In genomic region chr19:2244122-2244411, GRCh38 we compare ENCODE assay signal across 16 cellular contexts. TPM values are rescaled to one million over a fixed set of nuclear protein-coding genes. Genes with fewer than 3 reads are reported as not detected.
A peak's percentile ranks its signal among the peaks of the same experiment; 100 is the strongest.
DNase-seq lines count a peak whose midpoint lies in the region; ATAC-seq, FAIRE-seq and TF ChIP-seq lines count a peak whose summit lies in the region.
"Had no signal": no experiment of that assay in that cellular context is flagged by ENCODE, and none has a peak within 500 bp of the region (broad histone marks: within the 10 kb centered on the region; RNA-seq: fewer than 3 reads in every experiment).

No MANE protein-coding gene starts in this region.

- CTCF ChIA-PET in RWPE1 (lab: Yijun Ruan, JAX): no interaction called here
- CTCF ChIA-PET in K562 (lab: Yijun Ruan, JAX; ENCODE audit: low intra/inter-chr PET ratio): no interaction called here

- no peak for FAIRE-seq in K562 (lab: Jason Lieb, UNC)
- FAIRE-seq: A549, GM12891 had no signal

- H3K79me2 ChIP-seq in K562 (ENCODE audit: control insufficient read depth, insufficient read depth, low read length): peaks cover 52% of the 10 kb centered on the region

- TF ChIP-seq RAD21 in K562 (CRISPR knock-in tag; conservative IDR thresholded peaks at IDR 0.05 in 1 of 2, IDR thresholded peaks at IDR 0.05 in 1 of 2): no peak

- intact Hi-C loops in K562 (cut with micrococcal nuclease): no loop called here

- TF ChIP-seq CTCF in RWPE1 (conservative IDR thresholded peaks at IDR 0.05; ENCODE audit: low read depth) (no peak), K562 (IDR thresholded peaks at IDR 0.05 in 2 of 3, conservative IDR thresholded peaks at IDR 0.05 in 1 of 3; ENCODE audit: insufficient read depth in 2 of 3, low read depth in 1 of 3, low read length in 3 of 3) (no peak)

- no peak for TF ChIP-seq EP300 in K562 (IDR thresholded peaks at IDR 0.05; ENCODE audit: low read length)

- H3K18ac ChIP-seq in neuronal stem cell (ENCODE audit: low read length): no peak overlapping the region

- H2AFZ ChIP-seq in K562 (ENCODE audit: low read depth, low read length) (no peak overlapping the region), neuronal stem cell (ENCODE audit: low read length) (no peak overlapping the region)
- H2AFZ ChIP-seq: GM23338 had no signal

- peak overlapping the region; percentile 68 for H3K27ac ChIP-seq in RWPE1
- H3K27ac ChIP-seq in K562 (ENCODE audit: extremely low read depth, low read depth, low read length): no peak overlapping the region
- H3K27ac ChIP-seq in neuronal stem cell (replicated peaks; ENCODE audit: low read length): no peak overlapping the region
- H3K27ac ChIP-seq: C4-2B had no signal

- POLR2A ChIA-PET in RWPE1 (lab: Yijun Ruan, JAX; ENCODE audit: low non-redundant PET): no interaction called here
- POLR2A ChIA-PET in K562 (lab: Yijun Ruan, JAX): interaction anchor here (0.9 kb wide), 1 partner anchor 9 kb away, joined by 3 read pairs; no protein-coding TSS in a partner anchor

- no peaks in the 10 kb centered on the region for H3K27me3 ChIP-seq in K562 (ENCODE audit: control insufficient read depth in 2 of 2, insufficient read depth in 2 of 2, low read length in 2 of 2)
- H3K27me3 ChIP-seq in neuronal stem cell (ENCODE audit: control insufficient read depth in 3 of 3, insufficient read depth in 3 of 3, low read depth in 1 of 3, low read length in 3 of 3): no peaks in the 10 kb centered on the region
- H3K27me3 ChIP-seq: BE2C had no signal

- WGBS in K562 (ENCODE audit: insufficient coverage, low coverage, missing lambda C conversion rate): 95% methylated on average over 12 of the region's 12 CpGs
- WGBS in neuronal stem cell (ENCODE audit: extremely low coverage in 2 of 2, insufficient read length in 2 of 2, insufficient replicate concordance in 1 of 2), 2 donors: no CpG with 5 or more reads among the region's 12 CpGs

- no peak overlapping the region for H2AK5ac ChIP-seq in neuronal stem cell (ENCODE audit: low read depth, low read length)

- in situ Hi-C loops in K562 (cut with MboI): no loop called here

- no peak overlapping the region for H2BK15ac ChIP-seq in neuronal stem cell (ENCODE audit: low read length)

- H2BK5ac ChIP-seq in neuronal stem cell (ENCODE audit: low read length): no peak overlapping the region

- H3K23ac ChIP-seq in neuronal stem cell (ENCODE audit: low read depth, low read length, poor library complexity): peak overlapping the region; percentile 85

- H3K9ac ChIP-seq in K562 (ENCODE audit: insufficient read depth in 1 of 2, low read depth in 2 of 2, low read length in 2 of 2) (0 out of 4 replicates have a peak overlapping the region, but pooled peaks of 1 of the 2 experiments have one; percentile 10), neuronal stem cell (ENCODE audit: low read depth, low read length, poor library complexity) (no peak overlapping the region)

- no peak for DNase-seq in RWPE1 (ENCODE audit: low spot score)
- DNase-seq in K562 (ENCODE audit: extremely low read depth in 1 of 4, low spot score in 3 of 4): no peak
- DNase-seq in neuronal stem cell (ENCODE audit: low spot score): no peak
- DNase-seq in NCI-H1417 (lab: John Stamatoyannopoulos, UW): no peak
- no peak for DNase-seq in NCI-H146 (lab: John Stamatoyannopoulos, UW)
- DNase-seq: CD4-positive, alpha-beta memory T cell; DMS79; H7 had no signal

- H4K20me1 ChIP-seq in K562 (replicated peaks; ENCODE audit: control insufficient read depth, insufficient read depth, low read length): peaks cover 44% of the 10 kb centered on the region

- ATAC-seq in K562: no peak
- ATAC-seq: GM23338 had no signal

- no peak overlapping the region for H2BK12ac ChIP-seq in neuronal stem cell (ENCODE audit: low read length)

- H3K9me1 ChIP-seq in K562 (ENCODE audit: control insufficient read depth, insufficient read depth, low read length): peaks cover 19% of the 10 kb centered on the region

- H3K36me3 ChIP-seq in K562 (ENCODE audit: control insufficient read depth, insufficient read depth, low read length) (peaks cover 91% of the 10 kb centered on the region; the same call in 2 of the 3 replicates), neuronal stem cell (replicated peaks in 1 of 2; ENCODE audit: control insufficient read depth in 2 of 2, insufficient read depth in 2 of 2, low read length in 2 of 2) (peaks cover 44 to 88% of the 10 kb centered on the region in 2 donors)

- no peak overlapping the region for H3K4ac ChIP-seq in neuronal stem cell (ENCODE audit: low read length)

- H2BK120ac ChIP-seq in neuronal stem cell (ENCODE audit: low read depth, low read length): no peak overlapping the region

- no peak overlapping the region for H4K91ac ChIP-seq in neuronal stem cell (ENCODE audit: low read depth, low read length, poor library complexity)

- TF ChIP-seq POLR2A in K562 (conservative IDR thresholded peaks at IDR 0.05): no peak

- BruUV-seq in K562 (replicated peaks; lab: Mats Ljungman, UMichigan): no TSS peak

- H3K14ac ChIP-seq in neuronal stem cell (ENCODE audit: low read length): peak overlapping the region; percentile 21

- H3K4me2 ChIP-seq in K562 (ENCODE audit: insufficient read depth, low read length): no peak overlapping the region
- no peak overlapping the region for H3K4me2 ChIP-seq in neuronal stem cell (ENCODE audit: insufficient read depth, low read length, poor library complexity, severe bottlenecking)
- H3K4me2 ChIP-seq: A549, GM23338 had no signal

- H3K4me3 ChIP-seq in K562 (no peak overlapping the region), neuronal stem cell (ENCODE audit: low read length in 2 of 2) (no peak overlapping the region)
- H3K4me3 ChIP-seq: A549, GM23338 had no signal

- H3K4me1 ChIP-seq in K562 (replicated peaks in 1 of 2; ENCODE audit: control insufficient read depth in 2 of 2, insufficient read depth in 2 of 2, low read length in 2 of 2) (peaks cover 16 to 74% of the 10 kb centered on the region in 2 experiments), neuronal stem cell (ENCODE audit: control insufficient read depth in 2 of 2, insufficient read depth in 1 of 2, low read depth in 1 of 2, low read length in 2 of 2) (peaks cover 12 to 16% of the 10 kb centered on the region in 2 donors)

- peaks cover 39% of the 10 kb centered on the region for H3K79me1 ChIP-seq in neuronal stem cell (ENCODE audit: low read depth, low read length)

- no peak overlapping the region for H4K8ac ChIP-seq in neuronal stem cell (ENCODE audit: low read depth, low read length)

- H3K9me3 ChIP-seq in K562 (replicated peaks; ENCODE audit: control insufficient read depth, insufficient read depth, low read depth, low read length) (no peaks in the 10 kb centered on the region), neuronal stem cell (replicated peaks in 1 of 2; ENCODE audit: control insufficient read depth in 2 of 2, insufficient read depth in 1 of 2, low read depth in 1 of 2, low read length in 2 of 2) (no peaks in the 10 kb centered on the region)
- H3K9me3 ChIP-seq: A549, BE2C had no signal

RNA-seq across cellular contexts. Expression of gene AMH, which starts 5.1 kb away (rescaled TPM):
- total RNA-seq in K562 (2011; cell fraction: chromatin; rRNA removed; ENCODE audit: low replicate concordance): 14.5 and 62.7 TPM in 2 replicates
- total RNA-seq in K562 (2011; cell fraction: nucleolus; rRNA removed): 48.8 and 60.2 TPM in 2 replicates
- total RNA-seq in K562 (2011; cell fraction: nucleoplasm; rRNA removed): 25.7 and 35.6 TPM in 2 replicates
- total RNA-seq in K562 (2014; rRNA removed): 9.4 and 10.7 TPM in 2 replicates
- 0.13 and 0.29 TPM in 2 replicates for total RNA-seq in K562 (2014; rRNA removed; fragmentation: Illumina TruSeq; extraction: Trizol)
- total RNA-seq in K562 (2015; rRNA removed; fragmentation: Illumina TruSeq; extraction: Trizol): 2.6 and 3.5 TPM in 2 replicates
- total RNA-seq in K562 (2021): 22.2 and 27.4 TPM in 2 replicates
- 1.7 and 3.6 TPM in 2 replicates for polyA plus RNA-seq in K562 (2011; rRNA removed)
- 2.2 and 9.1 TPM in 2 replicates for polyA plus RNA-seq in K562 (2011; cell fraction: cytosol; rRNA removed)
- polyA plus RNA-seq in K562 (2011; cell fraction: nucleus; rRNA removed): 52.0 and 130 TPM in 2 replicates
- polyA plus RNA-seq in K562 (2012): 14.9 and 33.7 TPM in 2 replicates
- 1.5 and 4.0 TPM in 2 replicates for polyA plus RNA-seq in K562 (2014; fragmentation: Illumina TruSeq; extraction: Trizol)
- not detected for polyA plus RNA-seq in K562 (2014; fragmentation: Nextera tagmentation; extraction: Ambion mirVana)
- 19.2 and 23.6 TPM in 2 replicates for polyA plus RNA-seq in K562 (2014; rRNA removed)
- 0.09 and 0.18 TPM in 2 replicates for polyA minus RNA-seq in K562 (2011; rRNA and poly(A)+ RNA removed)
- 2.0 and 3.7 TPM in 2 replicates for polyA minus RNA-seq in K562 (2011; cell fraction: cytosol; rRNA and poly(A)+ RNA removed)
- polyA minus RNA-seq in K562 (2011; cell fraction: nucleus; rRNA and poly(A)+ RNA removed): 5.4 and 8.2 TPM in 2 replicates
- 10.1 TPM for polyA plus RNA-seq in neuronal stem cell (2013, experiment 1 of 2)
- 9.2 TPM for polyA plus RNA-seq in neuronal stem cell (2013, experiment 2 of 2)
- polyA plus RNA-seq: AG04450; CD4-positive, alpha-beta memory T cell had no signal

RNA-seq across cellular contexts. Expression of gene SF3A2, which starts 7.4 kb away (rescaled TPM):
- 112 and 366 TPM in 2 replicates for total RNA-seq in K562 (2011; cell fraction: chromatin; rRNA removed; ENCODE audit: low replicate concordance)
- total RNA-seq in K562 (2011; cell fraction: nucleolus; rRNA removed): 303 and 373 TPM in 2 replicates
- total RNA-seq in K562 (2011; cell fraction: nucleoplasm; rRNA removed): 182 TPM in 2 replicates
- 50.3 and 111 TPM in 2 replicates for total RNA-seq in K562 (2014; rRNA removed)
- 4.5 and 5.8 TPM in 2 replicates for total RNA-seq in K562 (2014; rRNA removed; fragmentation: Illumina TruSeq; extraction: Trizol)
- 22.8 and 30.6 TPM in 2 replicates for total RNA-seq in K562 (2015; rRNA removed; fragmentation: Illumina TruSeq; extraction: Trizol)
- 181 and 194 TPM in 2 replicates for total RNA-seq in K562 (2021)
- 7.9 and 21.0 TPM in 2 replicates for polyA plus RNA-seq in K562 (2011; rRNA removed)
- 11.3 and 12.6 TPM in 2 replicates for polyA plus RNA-seq in K562 (2011; cell fraction: cytosol; rRNA removed)
- polyA plus RNA-seq in K562 (2011; cell fraction: nucleus; rRNA removed): 164 and 237 TPM in 2 replicates
- 142 and 173 TPM in 2 replicates for polyA plus RNA-seq in K562 (2012)
- 44.6 and 119 TPM in 2 replicates for polyA plus RNA-seq in K562 (2014; fragmentation: Illumina TruSeq; extraction: Trizol)
- polyA plus RNA-seq in K562 (2014; fragmentation: Nextera tagmentation; extraction: Ambion mirVana): under 1 TPM; 0.17 to 0.35 TPM
- polyA plus RNA-seq in K562 (2014; rRNA removed): 45.9 and 46.7 TPM in 2 replicates
- 8.5 and 10.2 TPM in 2 replicates for polyA minus RNA-seq in K562 (2011; rRNA and poly(A)+ RNA removed)
- 49.6 and 76.1 TPM in 2 replicates for polyA minus RNA-seq in K562 (2011; cell fraction: cytosol; rRNA and poly(A)+ RNA removed)
- polyA minus RNA-seq in K562 (2011; cell fraction: nucleus; rRNA and poly(A)+ RNA removed): 127 and 137 TPM in 2 replicates
- 117 TPM for polyA plus RNA-seq in neuronal stem cell (2013, experiment 1 of 2)
- polyA plus RNA-seq in neuronal stem cell (2013, experiment 2 of 2): 115 TPM

RNA-seq across cellular contexts. Expression of gene PLEKHJ1, which starts 7.9 kb away (rescaled TPM):
- 32.2 and 114 TPM in 2 replicates for total RNA-seq in K562 (2011; cell fraction: chromatin; rRNA removed; ENCODE audit: low replicate concordance)
- 171 and 174 TPM in 2 replicates for total RNA-seq in K562 (2011; cell fraction: nucleolus; rRNA removed)
- 85.7 and 89.1 TPM in 2 replicates for total RNA-seq in K562 (2011; cell fraction: nucleoplasm; rRNA removed)
- total RNA-seq in K562 (2014; rRNA removed) (176 and 229 TPM in 2 replicates), K562 (2014; rRNA removed; fragmentation: Illumina TruSeq; extraction: Trizol) (55.6 and 55.7 TPM in 2 replicates), K562 (2015; rRNA removed; fragmentation: Illumina TruSeq; extraction: Trizol) (63.9 and 65.6 TPM in 2 replicates), K562 (2021) (127 and 140 TPM in 2 replicates)
- polyA plus RNA-seq in K562 (2011; rRNA removed) (65.9 and 80.2 TPM in 2 replicates), K562 (2014; fragmentation: Illumina TruSeq; extraction: Trizol) (45.9 and 72.0 TPM in 2 replicates), K562 (2014; fragmentation: Nextera tagmentation; extraction: Ambion mirVana) (1 to 10 TPM; 1.5 to 6.8 TPM), K562 (2014; rRNA removed) (188 and 193 TPM in 2 replicates)
- 131 and 202 TPM in 2 replicates for polyA plus RNA-seq in K562 (2011; cell fraction: cytosol; rRNA removed)
- 161 and 204 TPM in 2 replicates for polyA plus RNA-seq in K562 (2011; cell fraction: nucleus; rRNA removed)
- polyA plus RNA-seq in K562 (2012): 127 and 153 TPM in 2 replicates
- polyA minus RNA-seq in K562 (2011; rRNA and poly(A)+ RNA removed): 12.0 and 14.7 TPM in 2 replicates
- polyA minus RNA-seq in K562 (2011; cell fraction: cytosol; rRNA and poly(A)+ RNA removed): 24.0 and 24.1 TPM in 2 replicates
- polyA minus RNA-seq in K562 (2011; cell fraction: nucleus; rRNA and poly(A)+ RNA removed): 31.9 and 32.4 TPM in 2 replicates
- 94.6 TPM for polyA plus RNA-seq in neuronal stem cell (2013, experiment 1 of 2)
- polyA plus RNA-seq in neuronal stem cell (2013, experiment 2 of 2): 92.1 TPM

RNA-seq across cellular contexts. Expression of gene JSRP1, which starts 12.2 kb away (rescaled TPM):
- total RNA-seq in K562 (2011; cell fraction: chromatin; rRNA removed; ENCODE audit: low replicate concordance): 1.7 TPM in 1 of 2 replicates, not detected in the other
- total RNA-seq in K562 (2011; cell fraction: nucleolus; rRNA removed): 0.92 TPM in 1 of 2 replicates, not detected in the other
- total RNA-seq in K562 (2011; cell fraction: nucleoplasm; rRNA removed): 2.7 TPM in 1 of 2 replicates, not detected in the other
- 0.29 TPM in 1 of 2 replicates, not detected in the other for total RNA-seq in K562 (2014; rRNA removed)
- 0.40 and 0.45 TPM in 2 replicates for total RNA-seq in K562 (2014; rRNA removed; fragmentation: Illumina TruSeq; extraction: Trizol)
- total RNA-seq in K562 (2015; rRNA removed; fragmentation: Illumina TruSeq; extraction: Trizol): 0.51 and 0.57 TPM in 2 replicates
- total RNA-seq in K562 (2021): 0.58 and 0.78 TPM in 2 replicates
- polyA plus RNA-seq in K562 (2011; rRNA removed): not detected in 2 replicates
- 0.09 TPM in 1 of 2 replicates, not detected in the other for polyA plus RNA-seq in K562 (2011; cell fraction: cytosol; rRNA removed)
- polyA plus RNA-seq in K562 (2011; cell fraction: nucleus; rRNA removed): 0.58 TPM in 1 of 2 replicates, not detected in the other
- polyA plus RNA-seq in K562 (2012): 2.3 and 2.7 TPM in 2 replicates
- not detected in 2 replicates for polyA plus RNA-seq in K562 (2014; fragmentation: Illumina TruSeq; extraction: Trizol)
- under 1 TPM in 1 of 2 experiments, not detected in 1; 0.08 TPM for polyA plus RNA-seq in K562 (2014; fragmentation: Nextera tagmentation; extraction: Ambion mirVana)
- polyA plus RNA-seq in K562 (2014; rRNA removed): 1.2 and 2.1 TPM in 2 replicates
- 0.63 TPM in 1 of 2 replicates, not detected in the other for polyA minus RNA-seq in K562 (2011; rRNA and poly(A)+ RNA removed)
- not detected in 2 replicates for polyA minus RNA-seq in K562 (2011; cell fraction: cytosol; rRNA and poly(A)+ RNA removed)
- 1.00 TPM in 1 of 2 replicates, not detected in the other for polyA minus RNA-seq in K562 (2011; cell fraction: nucleus; rRNA and poly(A)+ RNA removed)
- 0.22 TPM for polyA plus RNA-seq in neuronal stem cell (2013, experiment 1 of 2)
- 0.15 TPM for polyA plus RNA-seq in neuronal stem cell (2013, experiment 2 of 2)
- total RNA-seq: H7 had no signal
- polyA plus RNA-seq: AG04450 had no signal

RNA-seq across cellular contexts. Expression of gene PEAK3, which starts 37.9 kb away (rescaled TPM):
- total RNA-seq in K562 (2011; cell fraction: chromatin; rRNA removed; ENCODE audit: low replicate concordance): 0.49 TPM in 1 of 2 replicates, not detected in the other
- 0.17 TPM in 1 of 2 replicates, not detected in the other for total RNA-seq in K562 (2011; cell fraction: nucleolus; rRNA removed)
- not detected in 2 replicates for total RNA-seq in K562 (2011; cell fraction: nucleoplasm; rRNA removed)
- total RNA-seq in K562 (2014; rRNA removed) (0.16 TPM in 1 of 2 replicates, not detected in the other), K562 (2014; rRNA removed; fragmentation: Illumina TruSeq; extraction: Trizol) (not detected in 2 replicates), K562 (2015; rRNA removed; fragmentation: Illumina TruSeq; extraction: Trizol) (not detected in 2 replicates), K562 (2021) (0.13 and 0.40 TPM in 2 replicates)
- polyA plus RNA-seq in K562 (2011; rRNA removed) (0.03 TPM in 1 of 2 replicates, not detected in the other), K562 (2014; fragmentation: Illumina TruSeq; extraction: Trizol) (0.06 TPM in 1 of 2 replicates, not detected in the other), K562 (2014; fragmentation: Nextera tagmentation; extraction: Ambion mirVana) (not detected), K562 (2014; rRNA removed) (0.07 TPM in 1 of 2 replicates, not detected in the other)
- not detected in 2 replicates for polyA plus RNA-seq in K562 (2011; cell fraction: cytosol; rRNA removed)
- polyA plus RNA-seq in K562 (2011; cell fraction: nucleus; rRNA removed): 0.10 TPM in 1 of 2 replicates, not detected in the other
- 0.27 and 0.66 TPM in 2 replicates for polyA plus RNA-seq in K562 (2012)
- not detected in 2 replicates for polyA minus RNA-seq in K562 (2011; rRNA and poly(A)+ RNA removed)
- not detected in 2 replicates for polyA minus RNA-seq in K562 (2011; cell fraction: cytosol; rRNA and poly(A)+ RNA removed)
- polyA minus RNA-seq in K562 (2011; cell fraction: nucleus; rRNA and poly(A)+ RNA removed): 0.11 and 0.13 TPM in 2 replicates
- polyA plus RNA-seq in neuronal stem cell (2013, experiment 1 of 2): not detected
- polyA plus RNA-seq in neuronal stem cell (2013, experiment 2 of 2): not detected
- total RNA-seq: G401, GM23338, H7, HT-29 had no signal
- polyA plus RNA-seq: A549, GM23338 had no signal
